Comparison of ENCODE assay signal across 14 cellular contexts in the genomic region with DNA sequence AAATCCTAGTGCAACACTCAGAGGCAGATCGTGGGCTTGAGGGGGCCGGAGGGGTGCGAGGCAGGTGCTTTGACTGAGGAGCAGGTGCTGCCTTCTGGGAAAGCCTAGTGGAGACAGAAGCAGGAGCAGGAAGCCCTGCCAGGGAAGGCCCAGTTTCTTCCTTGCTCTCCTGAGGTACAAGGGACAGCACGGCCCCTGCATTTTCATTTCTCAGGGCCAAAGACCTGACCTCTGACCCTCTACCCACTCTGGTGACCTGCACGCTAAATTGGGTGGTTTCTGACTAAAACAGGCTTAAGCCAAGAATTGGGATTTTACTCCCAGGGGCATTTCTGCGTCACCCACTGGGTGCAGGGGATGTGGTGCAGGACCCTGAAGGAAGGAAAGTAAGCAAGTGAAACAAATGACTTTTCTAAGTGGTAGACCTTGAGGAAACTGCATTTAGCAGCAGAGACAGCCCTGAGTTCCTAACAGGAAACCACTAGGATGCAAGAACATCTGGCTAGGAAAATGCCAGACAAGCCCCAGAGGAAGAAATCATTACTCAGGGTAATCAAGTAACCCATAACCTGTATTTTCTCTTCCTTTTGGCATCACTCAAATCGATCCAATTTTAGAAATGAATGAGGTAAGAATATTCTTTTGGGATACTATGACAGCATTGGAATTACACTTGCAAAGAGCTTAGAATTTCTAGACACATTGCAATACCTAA.
DNase-seq lines count a peak whose midpoint lies in the region; ATAC-seq, FAIRE-seq and TF ChIP-seq lines count a peak whose summit lies in the region.
"Had no signal": no experiment of that assay in that cellular context is flagged by ENCODE, and none has a peak within 500 bp of the region (broad histone marks: within the 10 kb centered on the region; RNA-seq: fewer than 3 reads in every experiment).

No MANE protein-coding gene starts in this region.

- H3K27me3 Mint-ChIP-seq in neural progenitor cell (ENCODE audit: insufficient read depth, low read depth) = no peaks in the 10 kb centered on the region
- peaks cover 3% of the 10 kb centered on the region for H3K27me3 Mint-ChIP-seq in glutamatergic neuron (ENCODE audit: unreplicated experiment)

- DNase-seq in left ventricle myocardium inferior (no peak), Right ventricle myocardium superior (no peak), caudate nucleus (lab: John Stamatoyannopoulos, UW) (peak in 1 of 61 donors; percentile 6), neural progenitor cell (ENCODE audit: low spot score) (no peak), aorta (no peak), glutamatergic neuron (no peak), H54 (ENCODE audit: insufficient read length, low spot score) (no peak)
- no peak for DNase-seq in activated effector memory CD4-positive, alpha-beta T cell treated with Interleukin-2 at 50 U/mL for 16 hours
- DNase-seq: activated B cell treated with CpG ODN at 0.5 μM for 24 hours, DND-41, NCI-H2029 treated with DMSO at 0.1 percent for 48 hours, SK-N-SH, small intestine, uterus had no signal

- H3K27me3 ChIP-seq in left ventricle myocardium inferior (ENCODE audit: low read depth) (no peaks in the 10 kb centered on the region), neural progenitor cell (no peaks in the 10 kb centered on the region), aorta (ENCODE audit: control insufficient read depth in 1 of 2, insufficient read depth in 2 of 2, low read length in 1 of 2) (no peaks in the 10 kb centered on the region)
- H3K27me3 ChIP-seq: uterus had no signal

- H3K27ac Mint-ChIP-seq in neural progenitor cell (peak overlapping the region; percentile 47), glutamatergic neuron (ENCODE audit: unreplicated experiment) (no peak overlapping the region)
- H3K27ac Mint-ChIP-seq: activated B cell treated with CpG ODN at 0.5 μM for 24 hours had no signal

- H3K4me1 Mint-ChIP-seq in neural progenitor cell (peaks cover 26% of the 10 kb centered on the region), glutamatergic neuron (ENCODE audit: low read depth, unreplicated experiment) (peaks cover 6% of the 10 kb centered on the region)

- no peak overlapping the region for H3K4me2 ChIP-seq in neural progenitor cell
- H3K4me2 ChIP-seq: SK-N-SH had no signal

- intact Hi-C loops in left ventricle myocardium inferior (cut with micrococcal nuclease) = no loop called here
- intact Hi-C loops in Right ventricle myocardium superior (cut with DNase I) = no loop called here
- intact Hi-C loops in aorta (cut with DNase I) = no loop called here

- no peaks in the 10 kb centered on the region for H3K79me2 ChIP-seq in neural progenitor cell (ENCODE audit: low read depth)

- H3K9me3 ChIP-seq in left ventricle myocardium inferior (replicated peaks) = no peaks in the 10 kb centered on the region
- H3K9me3 ChIP-seq in neural progenitor cell (ENCODE audit: low read depth) = no peaks in the 10 kb centered on the region
- no peaks in the 10 kb centered on the region for H3K9me3 ChIP-seq in aorta (ENCODE audit: control insufficient read depth, low read length)
- H3K9me3 ChIP-seq: SK-N-SH, uterus had no signal

- peaks cover 5% of the 10 kb centered on the region for H3F3A ChIP-seq in neural progenitor cell (ENCODE audit: low read depth)

- WGBS in aorta, 2 donors = 74% methylated on average over 7 of the region's 7 CpGs

- H3K27ac ChIP-seq in left ventricle myocardium inferior (replicated peaks) (peak overlapping the region; percentile 69), caudate nucleus (ENCODE audit: low read depth, low read length) (peak overlapping the region; percentile 53), neural progenitor cell (no peak overlapping the region), aorta (ENCODE audit: low read depth in 1 of 2, low read length in 2 of 2) (peak overlapping the region; percentile 19 to 42)
- H3K27ac ChIP-seq: uterus had no signal

- H4K20me1 ChIP-seq in neural progenitor cell (ENCODE audit: low read depth) = no peaks in the 10 kb centered on the region

- H3K4me3 ChIP-seq in left ventricle myocardium inferior = no peak overlapping the region
- no peak overlapping the region for H3K4me3 ChIP-seq in neural progenitor cell
- H3K4me3 ChIP-seq in aorta (ENCODE audit: low read length in 2 of 2) = no peak overlapping the region
- H3K4me3 ChIP-seq: uterus had no signal

- ATAC-seq in Right ventricle myocardium superior (ENCODE audit: poor library complexity) (no peak), aorta (ENCODE audit: low FRiP score) (no peak)

- no peak for FAIRE-seq in H54 (lab: Jason Lieb, UNC)
- FAIRE-seq: small intestine had no signal

- H2AFZ ChIP-seq in neural progenitor cell (replicated peaks) = peak overlapping the region; percentile 37

- H3K9me3 Mint-ChIP-seq in neural progenitor cell = no peaks in the 10 kb centered on the region
- peaks cover 1% of the 10 kb centered on the region for H3K9me3 Mint-ChIP-seq in glutamatergic neuron (ENCODE audit: unreplicated experiment)

- H3K36me3 ChIP-seq in left ventricle myocardium inferior = no peaks in the 10 kb centered on the region
- H3K36me3 ChIP-seq in neural progenitor cell = no peaks in the 10 kb centered on the region
- H3K36me3 ChIP-seq in aorta (ENCODE audit: control insufficient read depth in 1 of 2, insufficient read depth in 2 of 2, low read length in 1 of 2) = no peaks in the 10 kb centered on the region
- H3K36me3 ChIP-seq: uterus had no signal

- peaks cover 31% of the 10 kb centered on the region for H3K4me1 ChIP-seq in left ventricle myocardium inferior
- H3K4me1 ChIP-seq in neural progenitor cell = peaks cover 18% of the 10 kb centered on the region
- peaks cover 1 to 6% of the 10 kb centered on the region in 2 donors for H3K4me1 ChIP-seq in aorta (ENCODE audit: control insufficient read depth in 1 of 2, insufficient read depth in 2 of 2, low read length in 2 of 2)
- H3K4me1 ChIP-seq: uterus had no signal

- H3K4me3 Mint-ChIP-seq in neural progenitor cell (no peak overlapping the region), glutamatergic neuron (ENCODE audit: unreplicated experiment) (no peak overlapping the region)
- H3K4me3 Mint-ChIP-seq: activated B cell treated with CpG ODN at 0.5 μM for 24 hours had no signal

- TF ChIP-seq CTCF in left ventricle myocardium inferior (IDR thresholded peaks at IDR 0.05; ENCODE audit: borderline replicate concordance) (no peak), neural progenitor cell (IDR thresholded peaks at IDR 0.05) (no peak), glutamatergic neuron (IDR thresholded peaks at IDR 0.05; ENCODE audit: partially characterized antibody, unreplicated experiment) (no peak)

- H3K36me3 Mint-ChIP-seq in neural progenitor cell (no peaks in the 10 kb centered on the region), glutamatergic neuron (ENCODE audit: unreplicated experiment) (no peaks in the 10 kb centered on the region)

- TF ChIP-seq POLR2A in H54 (IDR thresholded peaks at IDR 0.05; ENCODE audit: low read depth, low read length) = no peak

- no peak overlapping the region for H3K9ac ChIP-seq in neural progenitor cell
- H3K9ac ChIP-seq: SK-N-SH had no signal
